ENCODE assay signal across 8 cellular contexts in genomic region chr6:151493495-151494234, GRCh38. TPM values are rescaled to one million over a fixed set of nuclear protein-coding genes. Genes with fewer than 3 reads are reported as not detected.
DNase-seq lines count a peak whose midpoint lies in the region; ATAC-seq and TF ChIP-seq lines count a peak whose summit lies in the region.

CCDC170 (plus strand) TSS chr6:151494017; CDS start chr6:151494129, 112 bp downstream.

- H4K12ac ChIP-seq in trophoblast cell (ENCODE audit: low read depth, low read length) = no peak within 1 kb of the TSS

- H3K9me2 ChIP-seq in DOHH2 (replicated peaks; ENCODE audit: control insufficient read depth, low read length) = no peaks in the 10 kb centered on the region

- no peaks in the 10 kb centered on the region for H3K36me3 Mint-ChIP-seq in activated naive CD8-positive, alpha-beta T cell treated with anti-CD3 and anti-CD28 coated beads, Interleukin-2, amount 50 U/mL, for 24 hours (ENCODE audit: low read depth)

- H4K8ac ChIP-seq in trophoblast cell (ENCODE audit: low read depth, low read length) = peak within 1 kb of the TSS; percentile 59

- H3K9me3 ChIP-seq in DOHH2 (ENCODE audit: control insufficient read depth, insufficient read depth, low read length) = no peaks in the 10 kb centered on the region
- H3K9me3 ChIP-seq in HUES64 (ENCODE audit: insufficient read depth, low read depth, low read length) = no peaks in the 10 kb centered on the region
- no peaks in the 10 kb centered on the region for H3K9me3 ChIP-seq in right atrium auricular region
- H3K9me3 ChIP-seq in trophoblast cell (ENCODE audit: insufficient read depth, low read depth, low read length) = no peaks in the 10 kb centered on the region

- no peaks in the 10 kb centered on the region for H3F3A ChIP-seq in DOHH2 (ENCODE audit: control insufficient read depth, insufficient read depth)

- no peak within 1 kb of the TSS for H3K27ac ChIP-seq in DOHH2 (ENCODE audit: low read depth, low read length)
- no peak within 1 kb of the TSS for H3K27ac ChIP-seq in HUES64 (ENCODE audit: low read depth, low read length)
- H3K27ac ChIP-seq in right atrium auricular region = peak within 1 kb of the TSS; percentile 63 to 70
- no peak within 1 kb of the TSS for H3K27ac ChIP-seq in trophoblast cell (ENCODE audit: low read depth, low read length)

- peak within 1 kb of the TSS; percentile 61 for H3K4me3 ChIP-seq in DOHH2 (ENCODE audit: low read length)
- H3K4me3 ChIP-seq in HUES64 (ENCODE audit: low read length) = peak within 1 kb of the TSS; percentile 84
- H3K4me3 ChIP-seq in right atrium auricular region = peak within 1 kb of the TSS; percentile 56 to 67
- peak within 1 kb of the TSS; percentile 71 for H3K4me3 ChIP-seq in trophoblast cell (ENCODE audit: low read depth, low read length)

- H2BK120ac ChIP-seq in trophoblast cell (ENCODE audit: insufficient read depth, low read length, poor library complexity) = no peak within 1 kb of the TSS

- H3K4ac ChIP-seq in trophoblast cell (ENCODE audit: low read depth, low read length) = no peak within 1 kb of the TSS

- H3K27me3 ChIP-seq in DOHH2 (ENCODE audit: control insufficient read depth, low read length) = peaks cover 40% of the 10 kb centered on the region
- H3K27me3 ChIP-seq in HUES64 (ENCODE audit: insufficient read depth, low read length) = peaks cover 49% of the 10 kb centered on the region
- peaks cover 0 to 6% of the 10 kb centered on the region in 2 donors for H3K27me3 ChIP-seq in right atrium auricular region
- H3K27me3 ChIP-seq in trophoblast cell (ENCODE audit: insufficient read depth, low read length) = peaks cover 16% of the 10 kb centered on the region

- no peaks in the 10 kb centered on the region for H4K20me1 ChIP-seq in DOHH2 (ENCODE audit: control insufficient read depth, insufficient read depth, low read depth, low read length)

- H3K14ac ChIP-seq in trophoblast cell (ENCODE audit: low read length) = peak within 1 kb of the TSS; percentile 32

- H3K9ac ChIP-seq in HUES64 (ENCODE audit: low read depth, low read length) (peak within 1 kb of the TSS; percentile 67), trophoblast cell (ENCODE audit: low read length) (no peak within 1 kb of the TSS)

- CTCF ChIA-PET in GM10248 (lab: Yijun Ruan, JAX) = no interaction called here

- no peak for TF ChIP-seq CTCF in DOHH2 (IDR thresholded peaks at IDR 0.05; ENCODE audit: low read depth, low read length, poor library complexity, severe bottlenecking)
- TF ChIP-seq CTCF in right atrium auricular region (IDR thresholded peaks at IDR 0.05) = no peak
- no peak for TF ChIP-seq CTCF in GM10248 (IDR thresholded peaks at IDR 0.05; ENCODE audit: control extremely low read depth, extremely low read depth, low read depth, missing control alignments)

- H3K18ac ChIP-seq in trophoblast cell (ENCODE audit: low read length) = no peak within 1 kb of the TSS

- H3K27me3 Mint-ChIP-seq in activated naive CD8-positive, alpha-beta T cell treated with anti-CD3 and anti-CD28 coated beads, Interleukin-2, amount 50 U/mL, for 24 hours = peaks cover 45% of the 10 kb centered on the region

- peak within 1 kb of the TSS; percentile 32 for H2AFZ ChIP-seq in trophoblast cell (ENCODE audit: insufficient read depth, low read length, poor library complexity)

- WGBS in HUES64 = 8% methylated on average over 70 of the region's 70 CpGs
- WGBS in trophoblast cell (ENCODE audit: extremely low coverage, insufficient coverage, insufficient read length) = no CpG with 5 or more reads among the region's 70 CpGs

- H3K27ac Mint-ChIP-seq in activated naive CD8-positive, alpha-beta T cell treated with anti-CD3 and anti-CD28 coated beads, Interleukin-2, amount 50 U/mL, for 24 hours = no peak within 1 kb of the TSS

- peak; percentile 59 for ATAC-seq in activated naive CD8-positive, alpha-beta T cell treated with anti-CD3 and anti-CD28 coated beads, Interleukin-2, amount 50 U/mL, for 24 hours

- H4K91ac ChIP-seq in trophoblast cell (ENCODE audit: low read depth, low read length) = no peak within 1 kb of the TSS

- H3K4me1 Mint-ChIP-seq in activated naive CD8-positive, alpha-beta T cell treated with anti-CD3 and anti-CD28 coated beads, Interleukin-2, amount 50 U/mL, for 24 hours = peaks cover 5% of the 10 kb centered on the region

- H3K79me2 ChIP-seq in DOHH2 (ENCODE audit: control insufficient read depth, low read length) (no peaks in the 10 kb centered on the region), trophoblast cell (ENCODE audit: control insufficient read depth, insufficient read depth, low read length, poor library complexity) (no peaks in the 10 kb centered on the region)

- H2AK5ac ChIP-seq in trophoblast cell (ENCODE audit: low read length) = no peak within 1 kb of the TSS

- H3K4me1 ChIP-seq in DOHH2 (ENCODE audit: control insufficient read depth, low read length) (peaks cover 11% of the 10 kb centered on the region), HUES64 (ENCODE audit: insufficient read depth, low read length) (no peaks in the 10 kb centered on the region), right atrium auricular region (peaks cover 0 to 15% of the 10 kb centered on the region in 2 donors), trophoblast cell (ENCODE audit: control insufficient read depth in 1 of 2, insufficient read depth in 2 of 2, low read length in 2 of 2) (peaks cover 0 to 3% of the 10 kb centered on the region in 2 experiments)

- H3K4me3 Mint-ChIP-seq in activated naive CD8-positive, alpha-beta T cell treated with anti-CD3 and anti-CD28 coated beads, Interleukin-2, amount 50 U/mL, for 24 hours = peak within 1 kb of the TSS; percentile 69

- H3K79me1 ChIP-seq in trophoblast cell (ENCODE audit: low read length) = peaks cover 2% of the 10 kb centered on the region

- no peaks in the 10 kb centered on the region for H3K9me3 Mint-ChIP-seq in activated naive CD8-positive, alpha-beta T cell treated with anti-CD3 and anti-CD28 coated beads, Interleukin-2, amount 50 U/mL, for 24 hours

- H3K36me3 ChIP-seq in DOHH2 (ENCODE audit: control insufficient read depth, low read length) (no peaks in the 10 kb centered on the region), HUES64 (ENCODE audit: insufficient read depth, low read length) (no peaks in the 10 kb centered on the region), right atrium auricular region (no peaks in the 10 kb centered on the region), trophoblast cell (ENCODE audit: control insufficient read depth in 1 of 2, insufficient read depth in 2 of 2, low read length in 2 of 2) (no peaks in the 10 kb centered on the region)

- H3K4me2 ChIP-seq in DOHH2 (ENCODE audit: low read length) = peak within 1 kb of the TSS; percentile 68
- H3K4me2 ChIP-seq in trophoblast cell (ENCODE audit: low read length) = peak within 1 kb of the TSS; percentile 80

- no peak within 1 kb of the TSS for H2BK5ac ChIP-seq in trophoblast cell (ENCODE audit: low read depth, low read length, poor library complexity)

- DNase-seq in activated naive CD8-positive, alpha-beta T cell treated with anti-CD3 and anti-CD28 coated beads, Interleukin-2, amount 50 U/mL, for 24 hours = peak; percentile 15
- DNase-seq in right atrium auricular region (ENCODE audit: low spot score) (no peak), trophoblast cell (peak in 1 of 2 donors; percentile 32), SKM-1 (lab: John Stamatoyannopoulos, UW; ENCODE audit: unreplicated experiment) (no peak), NCI-H1436 (lab: John Stamatoyannopoulos, UW) (no peak), GM10248 (ENCODE audit: extremely low spot score) (no peak)

- H3K23ac ChIP-seq in trophoblast cell (ENCODE audit: low read length) = no peak within 1 kb of the TSS

- POLR2A ChIA-PET in GM10248 (lab: Yijun Ruan, JAX) = no interaction called here

- H2BK12ac ChIP-seq in trophoblast cell (ENCODE audit: low read length) = no peak within 1 kb of the TSS

RNA-seq across cellular contexts. Expression of gene CCDC170, which starts in this region (rescaled TPM):
- 0.05 TPM for polyA plus RNA-seq in HUES64 (2013, experiment 1 of 2)
- polyA plus RNA-seq in HUES64 (2013, experiment 2 of 2) = 0.19 TPM
- total RNA-seq in right atrium auricular region = under 1 TPM; 0.11 to 0.20 TPM
- polyA plus RNA-seq in trophoblast cell (2013) = 0.10 and 0.19 TPM in 2 replicates

Comparison
In these comparisons a context has a peak if more than half of its experiments do, and no peak if none do; other contexts are left out.
1. H3K27ac ChIP-seq: peak in right atrium auricular region (2 of 2); none in DOHH2 (single experiment), HUES64 (single experiment) and trophoblast cell (single experiment).
2. Peak in every context shown above with its lines, with median percentiles within 50 percentile points of each other: H3K4me3 ChIP-seq.